ENCODE assay signal across 8 cellular contexts in genomic region chr4:149914521-149915115, GRCh38.
A peak's percentile ranks its signal among the peaks of the same experiment; 100 is the strongest.
DNase-seq lines count a peak whose midpoint lies in the region; ATAC-seq lines count a peak whose summit lies in the region.

No MANE protein-coding gene starts in this region.

- ATAC-seq in GM18858 (IDR thresholded peaks at IDR 0.05; ENCODE audit: unreplicated experiment) (peak; percentile 90), HG03045 (IDR thresholded peaks at IDR 0.05; ENCODE audit: unreplicated experiment) (peak; percentile 65), GM19035 (IDR thresholded peaks at IDR 0.05; ENCODE audit: unreplicated experiment) (no peak)

- DNase-seq in NCI-H1417 (lab: John Stamatoyannopoulos, UW) (peak in 2 of 3 experiments; percentile 37 to 60), NCI-H1417 treated with DMSO at 0.1 percent for 48 hours (lab: John Stamatoyannopoulos, UW) (no peak), NCI-H345 treated with DMSO at 0.1 percent for 48 hours (lab: John Stamatoyannopoulos, UW; ENCODE audit: unreplicated experiment) (peak; percentile 10), T47D (ENCODE audit: low read depth in 1 of 2, low spot score in 1 of 2) (peak; percentile 8 to 52), midbrain (lab: John Stamatoyannopoulos, UW) (peak; percentile 7)

- in situ Hi-C loops in T47D (cut with HindIII; ENCODE audit: low pct_unique_long_range_greater_than_20kb, low sequenced_read_pairs), result no loop called here
